Comparison of ENCODE assay signal across 15 cellular contexts in genomic region chr10:70616761-70617160, GRCh38. TPM values are rescaled to one million over a fixed set of nuclear protein-coding genes. Genes with fewer than 3 reads are reported as not detected.
DNase-seq lines count a peak whose midpoint lies in the region; ATAC-seq and TF ChIP-seq lines count a peak whose summit lies in the region.
"Had no signal": no experiment of that assay in that cellular context is flagged by ENCODE, and none has a peak within 500 bp of the region (broad histone marks: within the 10 kb centered on the region; RNA-seq: fewer than 3 reads in every experiment).

No MANE protein-coding gene starts in this region.

- intact Hi-C loops in activated CD4-positive, alpha-beta memory T cell treated with anti-CD3 and anti-CD28 coated beads for 36 hours (cut with micrococcal nuclease) = loop anchor here (2.0 kb wide), 1 partner anchor 14 kb away; the partner anchor contains the start of gene PRF1

- ATAC-seq in T-cell (replicated peaks in 1 of 4) = peak in 3 of 4 experiments; percentile 36 to 82 (median 47)
- peak; percentile 76 to 89 for ATAC-seq in natural killer cell treated with Interleukin-12 subunit alpha and Interleukin-12 subunit beta and Interleukin-15 and Interleukin-18, amount 100 ng/mL, for 72 hours

- TF ChIP-seq CTCF in astrocyte of the spinal cord (IDR thresholded peaks at IDR 0.05; ENCODE audit: low read depth, low read length) = no peak

- DNase-seq in activated CD4-positive, alpha-beta memory T cell treated with anti-CD3 and anti-CD28 coated beads, Interleukin-2, amount 10 ng/mL, durations not matched to agents 7 days and 5 days = no peak
- DNase-seq in activated CD4-positive, alpha-beta memory T cell treated with anti-CD3 and anti-CD28 coated beads for 36 hours = no peak
- peak in 7 of 34 experiments; percentile 11 to 37 (median 25) for DNase-seq in T-cell
- peak; percentile 9 for DNase-seq in astrocyte of the spinal cord (ENCODE audit: low read depth, low spot score)
- no peak for DNase-seq in natural killer cell treated with Interleukin-12 subunit alpha and Interleukin-12 subunit beta and Interleukin-15 and Interleukin-18, amount 100 ng/mL, for 72 hours (ENCODE audit: low spot score)
- no peak for DNase-seq in NCI-H2227 (lab: John Stamatoyannopoulos, UW; ENCODE audit: unreplicated experiment)
- no peak for DNase-seq in NOMO-1 treated with dmso at 0.1 percent for 144 hours (lab: John Stamatoyannopoulos, UW; ENCODE audit: unreplicated experiment)
- no peak for DNase-seq in A172 (ENCODE audit: low spot score)
- DNase-seq: C1 segment of cervical spinal cord, Caco-2, NCI-H1092, NCI-H1694 had no signal

- peaks cover 40% of the 10 kb centered on the region for H3K4me1 Mint-ChIP-seq in activated CD4-positive, alpha-beta memory T cell treated with anti-CD3 and anti-CD28 coated beads, Interleukin-2, amount 10 ng/mL, durations not matched to agents 7 days and 5 days
- peaks cover 23% of the 10 kb centered on the region for H3K4me1 Mint-ChIP-seq in activated CD4-positive, alpha-beta memory T cell treated with anti-CD3 and anti-CD28 coated beads for 36 hours (ENCODE audit: low read depth)
- H3K4me1 Mint-ChIP-seq in T-cell = peaks cover 22 to 43% (median 25%) of the 10 kb centered on the region in 3 donors
- H3K4me1 Mint-ChIP-seq in natural killer cell treated with Interleukin-12 subunit alpha and Interleukin-12 subunit beta and Interleukin-15 and Interleukin-18, amount 100 ng/mL, for 72 hours (ENCODE audit: low read depth in 2 of 2) = peaks cover 77 to 82% of the 10 kb centered on the region in 2 donors

- peaks cover 4% of the 10 kb centered on the region for H3K36me3 Mint-ChIP-seq in activated CD4-positive, alpha-beta memory T cell treated with anti-CD3 and anti-CD28 coated beads, Interleukin-2, amount 10 ng/mL, durations not matched to agents 7 days and 5 days (ENCODE audit: low read depth)
- H3K36me3 Mint-ChIP-seq in activated CD4-positive, alpha-beta memory T cell treated with anti-CD3 and anti-CD28 coated beads for 36 hours = peaks cover 8% of the 10 kb centered on the region
- H3K36me3 Mint-ChIP-seq in T-cell = no peaks in the 10 kb centered on the region
- peaks cover 6% of the 10 kb centered on the region for H3K36me3 Mint-ChIP-seq in natural killer cell treated with Interleukin-12 subunit alpha and Interleukin-12 subunit beta and Interleukin-15 and Interleukin-18, amount 100 ng/mL, for 72 hours

- no peak overlapping the region for H3K4me3 ChIP-seq in astrocyte of the spinal cord (ENCODE audit: low read depth, low read length)

- peak overlapping the region; percentile 49 for H3K27ac Mint-ChIP-seq in activated CD4-positive, alpha-beta memory T cell treated with anti-CD3 and anti-CD28 coated beads, Interleukin-2, amount 10 ng/mL, durations not matched to agents 7 days and 5 days
- no peak overlapping the region for H3K27ac Mint-ChIP-seq in activated CD4-positive, alpha-beta memory T cell treated with anti-CD3 and anti-CD28 coated beads for 36 hours
- peak overlapping the region in 1 of 2 donors; percentile 75 for H3K27ac Mint-ChIP-seq in T-cell
- H3K27ac Mint-ChIP-seq in natural killer cell treated with Interleukin-12 subunit alpha and Interleukin-12 subunit beta and Interleukin-15 and Interleukin-18, amount 100 ng/mL, for 72 hours = peak overlapping the region; percentile 91 to 97

- CTCF ChIA-PET in activated CD4-positive, alpha-beta memory T cell treated with anti-CD3 and anti-CD28 coated beads, Interleukin-2, amount 10 ng/mL, durations not matched to agents 7 days and 5 days (lab: Charles Lee) = interaction anchor here (1.5 to 3.1 kb wide), 2 partner anchors 15 to 57 kb away, joined by 4 to 16 read pairs; no protein-coding TSS in a partner anchor
- CTCF ChIA-PET in activated CD4-positive, alpha-beta memory T cell treated with anti-CD3 and anti-CD28 coated beads for 36 hours (lab: Charles Lee) = no interaction called here
- CTCF ChIA-PET in T-cell (lab: Charles Lee) = interaction anchor here in 1 of 2 donors (1.1 kb wide), 1 partner anchor 15 kb away, joined by 3 read pairs; no protein-coding TSS in a partner anchor

- H3K9me3 Mint-ChIP-seq in activated CD4-positive, alpha-beta memory T cell treated with anti-CD3 and anti-CD28 coated beads, Interleukin-2, amount 10 ng/mL, durations not matched to agents 7 days and 5 days = peaks cover 3% of the 10 kb centered on the region
- peaks cover 8% of the 10 kb centered on the region for H3K9me3 Mint-ChIP-seq in activated CD4-positive, alpha-beta memory T cell treated with anti-CD3 and anti-CD28 coated beads for 36 hours
- H3K9me3 Mint-ChIP-seq in T-cell = peaks cover 9 to 15% (median 13%) of the 10 kb centered on the region in 3 donors
- H3K9me3 Mint-ChIP-seq in natural killer cell treated with Interleukin-12 subunit alpha and Interleukin-12 subunit beta and Interleukin-15 and Interleukin-18, amount 100 ng/mL, for 72 hours = no peaks in the 10 kb centered on the region

- no peak overlapping the region for H3K4me3 Mint-ChIP-seq in activated CD4-positive, alpha-beta memory T cell treated with anti-CD3 and anti-CD28 coated beads, Interleukin-2, amount 10 ng/mL, durations not matched to agents 7 days and 5 days
- H3K4me3 Mint-ChIP-seq in activated CD4-positive, alpha-beta memory T cell treated with anti-CD3 and anti-CD28 coated beads for 36 hours = no peak overlapping the region
- no peak overlapping the region for H3K4me3 Mint-ChIP-seq in T-cell
- H3K4me3 Mint-ChIP-seq in natural killer cell treated with Interleukin-12 subunit alpha and Interleukin-12 subunit beta and Interleukin-15 and Interleukin-18, amount 100 ng/mL, for 72 hours = peak overlapping the region; percentile 78

- in situ Hi-C loops in astrocyte of the spinal cord (cut with HindIII; ENCODE audit: low sequenced_read_pairs) = no loop called here

- POLR2A ChIA-PET in activated CD4-positive, alpha-beta memory T cell treated with anti-CD3 and anti-CD28 coated beads, Interleukin-2, amount 10 ng/mL, durations not matched to agents 7 days and 5 days (lab: Charles Lee) = interaction anchor here (1.3 to 1.9 kb wide), 2 partner anchors 14 to 39 kb away, joined by 8 read pairs; partner anchors contain the start of gene PRF1
- POLR2A ChIA-PET in activated CD4-positive, alpha-beta memory T cell treated with anti-CD3 and anti-CD28 coated beads for 36 hours (lab: Charles Lee) = no interaction called here
- POLR2A ChIA-PET in T-cell (lab: Charles Lee) = no interaction called here

- H3K27me3 Mint-ChIP-seq in activated CD4-positive, alpha-beta memory T cell treated with anti-CD3 and anti-CD28 coated beads, Interleukin-2, amount 10 ng/mL, durations not matched to agents 7 days and 5 days = peaks cover 4% of the 10 kb centered on the region
- H3K27me3 Mint-ChIP-seq in activated CD4-positive, alpha-beta memory T cell treated with anti-CD3 and anti-CD28 coated beads for 36 hours = peaks cover 7% of the 10 kb centered on the region
- peaks cover 0 to 3% of the 10 kb centered on the region in 2 donors for H3K27me3 Mint-ChIP-seq in T-cell
- H3K27me3 Mint-ChIP-seq in natural killer cell treated with Interleukin-12 subunit alpha and Interleukin-12 subunit beta and Interleukin-15 and Interleukin-18, amount 100 ng/mL, for 72 hours = no peaks in the 10 kb centered on the region

RNA-seq across cellular contexts. Expression of gene PRF1, which starts 14.2 kb away (rescaled TPM):
- 100 to 1,000 TPM; 136 to 141 TPM for total RNA-seq in activated CD4-positive, alpha-beta memory T cell treated with anti-CD3 and anti-CD28 coated beads, Interleukin-2, amount 10 ng/mL, durations not matched to agents 7 days and 5 days
- total RNA-seq in activated CD4-positive, alpha-beta memory T cell treated with anti-CD3 and anti-CD28 coated beads for 36 hours = 10 to 100 TPM; 32.4 to 32.6 TPM
- 100 to 1,000 TPM in 1 of 5 donors, 10 to 100 TPM in 4; 32.6 to 146 (median 63.0) TPM for total RNA-seq in T-cell
- 1,000 to 10,000 TPM in 1 of 2 donors, 100 to 1,000 TPM in 1; 497 to 1,157 TPM for total RNA-seq in natural killer cell treated with Interleukin-12 subunit alpha and Interleukin-12 subunit beta and Interleukin-15 and Interleukin-18, amount 100 ng/mL, for 72 hours
- not detected in 2 replicates for total RNA-seq in A172 (2014; rRNA removed; shearing (Covaris generic))
- total RNA-seq: H1, MCF 10A, NCI-H460 had no signal

RNA-seq across cellular contexts. Expression of gene ADAMTS14, which starts 55.5 kb away (rescaled TPM):
- total RNA-seq in activated CD4-positive, alpha-beta memory T cell treated with anti-CD3 and anti-CD28 coated beads, Interleukin-2, amount 10 ng/mL, durations not matched to agents 7 days and 5 days = not detected
- not detected for total RNA-seq in activated CD4-positive, alpha-beta memory T cell treated with anti-CD3 and anti-CD28 coated beads for 36 hours
- under 1 TPM in 4 of 5 donors, not detected in 1; 0.09 to 0.13 (median 0.10) TPM for total RNA-seq in T-cell
- total RNA-seq in natural killer cell treated with Interleukin-12 subunit alpha and Interleukin-12 subunit beta and Interleukin-15 and Interleukin-18, amount 100 ng/mL, for 72 hours = under 1 TPM; 0.07 to 0.61 TPM
- 0.31 TPM in 1 of 2 replicates, not detected in the other for total RNA-seq in A172 (2014; rRNA removed; shearing (Covaris generic))
- total RNA-seq: Caco-2, MCF 10A had no signal

Comparison
In these comparisons a context has a peak if more than half of its experiments do, and no peak if none do; other contexts are left out.
1. RNA of gene PRF1, which starts 14.2 kb away (total RNA-seq): 497 to 1,157 TPM in natural killer cell treated with Interleukin-12 subunit alpha and Interleukin-12 subunit beta and Interleukin-15 and Interleukin-18, amount 100 ng/mL, for 72 hours, 136 to 141 TPM in activated CD4-positive, alpha-beta memory T cell treated with anti-CD3 and anti-CD28 coated beads, Interleukin-2, amount 10 ng/mL, durations not matched to agents 7 days and 5 days, 32.6 to 146 TPM in T-cell and 32.4 to 32.6 TPM in activated CD4-positive, alpha-beta memory T cell treated with anti-CD3 and anti-CD28 coated beads for 36 hours; not detected in A172; every median in the first group is over 10 times any median in the second.